15 cellular contexts compared by ENCODE assay signal in the genomic region with DNA sequence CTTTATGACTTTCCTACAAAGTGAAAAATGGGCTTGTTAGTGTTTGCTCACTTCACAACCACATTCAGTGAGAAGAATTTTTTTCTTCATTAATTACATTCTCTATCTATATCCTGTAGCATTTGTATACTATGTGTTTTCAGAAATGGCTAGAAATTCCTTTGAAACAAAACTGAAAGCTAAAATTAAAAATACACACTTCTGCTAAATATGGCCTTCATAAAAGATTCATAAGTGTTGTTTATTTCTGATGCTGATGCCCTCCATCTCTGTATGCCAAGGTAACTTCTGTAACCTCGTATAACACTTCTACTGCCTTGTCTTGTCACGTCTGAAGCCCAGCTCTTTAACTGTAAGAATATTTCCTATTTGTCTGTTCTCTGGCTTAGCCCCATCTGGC.
"Had no signal": no experiment of that assay in that cellular context is flagged by ENCODE, and none has a peak within 500 bp of the region (broad histone marks: within the 10 kb centered on the region; RNA-seq: fewer than 3 reads in every experiment).

No MANE protein-coding gene starts in this region.

- ATAC-seq: esophagus mucosa, left colon, mucosa of descending colon, natural killer cell had no signal

- H3K27me3 ChIP-seq: breast epithelium, transverse colon had no signal

- H3K4me3 ChIP-seq: breast epithelium, mucosa of descending colon, transverse colon had no signal

- H3K27ac ChIP-seq: breast epithelium, transverse colon had no signal

- H3K4me3 Mint-ChIP-seq: activated naive CD8-positive, alpha-beta T cell treated with anti-CD3 and anti-CD28 coated beads, Interleukin-2, amount 10 ng/mL, durations not matched to agents 7 days and 5 days; natural killer cell had no signal

- H3K4me1 ChIP-seq: breast epithelium, transverse colon had no signal

- H3K4me1 Mint-ChIP-seq: natural killer cell had no signal

- FAIRE-seq: endometrium, TTC549 had no signal

- H3K9me3 ChIP-seq: breast epithelium, mucosa of descending colon, transverse colon had no signal

- H3K27ac Mint-ChIP-seq: activated naive CD8-positive, alpha-beta T cell treated with anti-CD3 and anti-CD28 coated beads, Interleukin-2, amount 10 ng/mL, durations not matched to agents 7 days and 5 days; natural killer cell had no signal

- H3K9me3 Mint-ChIP-seq: activated naive CD8-positive, alpha-beta T cell treated with anti-CD3 and anti-CD28 coated beads, Interleukin-2, amount 10 ng/mL, durations not matched to agents 7 days and 5 days; natural killer cell had no signal

- DNase-seq: activated CD4-positive, alpha-beta T cell treated with anti-CD3 and anti-CD28 coated beads, Interleukin-2, amount 50 U/mL, for 48 hours; activated gamma-delta T cell treated with Interleukin-2 at 50 U/mL for 16 hours; activated naive CD8-positive, alpha-beta T cell treated with anti-CD3 and anti-CD28 coated beads, Interleukin-2, amount 10 ng/mL, durations not matched to agents 7 days and 5 days; activated T-cell treated with anti-CD3 and anti-CD28 coated beads, Interleukin-2, amount 50 U/mL, for 48 hours; aorta; left colon; mucosa of descending colon; natural killer cell; posterior cingulate gyrus; substantia nigra; transverse colon had no signal

- H3K36me3 ChIP-seq: breast epithelium, transverse colon had no signal

- H3K36me3 Mint-ChIP-seq: natural killer cell had no signal
